ENCODE assay signal across 24 cellular contexts in the genomic region with DNA sequence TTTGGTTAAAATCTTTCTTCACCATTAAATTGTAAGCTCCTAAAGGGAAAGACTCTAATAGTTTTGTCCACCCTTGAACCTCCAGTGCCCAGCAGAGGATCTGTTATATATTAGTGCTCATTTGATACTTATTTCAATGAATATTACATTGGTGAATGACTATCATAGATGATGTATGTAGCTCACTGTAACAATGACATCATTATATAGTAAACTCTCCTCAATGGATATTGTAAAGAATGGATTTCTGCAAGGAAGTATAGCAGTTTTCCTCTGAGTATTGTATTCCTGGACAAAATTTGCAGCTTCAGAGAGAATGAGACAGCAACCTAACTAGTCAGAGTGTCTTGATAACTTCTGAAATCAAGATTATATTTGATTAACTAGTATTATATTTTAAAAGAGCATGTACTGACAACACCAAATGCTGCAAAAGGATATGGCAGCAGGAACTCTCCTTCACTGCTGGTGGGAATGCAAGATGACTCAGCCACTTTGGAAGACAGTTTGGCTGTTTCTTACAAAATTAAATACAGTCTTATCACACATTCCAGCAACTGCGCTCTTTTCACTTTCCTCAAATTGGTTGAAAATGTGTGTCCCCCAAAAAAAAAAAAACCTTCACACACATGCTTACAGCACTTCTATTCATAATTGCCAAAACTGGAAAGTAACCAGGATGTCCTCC.
"Had no signal": no experiment of that assay in that cellular context is flagged by ENCODE, and none has a peak within 500 bp of the region (broad histone marks: within the 10 kb centered on the region; RNA-seq: fewer than 3 reads in every experiment).

No MANE protein-coding gene starts in this region.

- DNase-seq: activated CD4-positive, alpha-beta T cell treated with anti-CD3 and anti-CD28 coated beads for 48 hours; activated CD4-positive, alpha-beta T cell treated with anti-CD3 and anti-CD28 coated beads, Interleukin-2, amount 50 U/mL, for 48 hours; activated CD8-positive, alpha-beta memory T cell treated with anti-CD3 and anti-CD28 coated beads for 24 hours; activated effector memory CD4-positive, alpha-beta T cell treated with anti-CD3 and anti-CD28 coated beads, Interleukin-2, amount 50 U/mL, for 16 hours; activated naive CD4-positive, alpha-beta T cell treated with anti-CD3 and anti-CD28 coated beads for 36 hours; activated naive CD8-positive, alpha-beta T cell treated with anti-CD3 and anti-CD28 coated beads for 36 hours; adrenal gland; aorta; central memory CD4-positive, alpha-beta T cell; endodermal cell; foreskin melanocyte; heart right ventricle; left colon; naive thymus-derived CD8-positive, alpha-beta T cell; pancreas; psoas muscle; stimulated activated CD4-positive, alpha-beta T cell treated with anti-CD3 and anti-CD28 coated beads, Interleukin-4, amount 100 ng/mL, for 1 hour; stimulated activated naive CD8-positive, alpha-beta T cell treated with anti-CD3 and anti-CD28 coated beads, Interleukin-15, Interleukin-2, amounts not matched to agents 100 U/mL and 50 U/mL, for 24 hours; T-helper 9 cell; uterus; WERI-Rb-1 had no signal

- H3K4me3 ChIP-seq: adrenal gland, heart right ventricle, pancreas, psoas muscle, right atrium auricular region, uterus had no signal

- H3K4me1 ChIP-seq: adrenal gland, heart right ventricle, psoas muscle, right atrium auricular region, uterus had no signal

- H3K27me3 ChIP-seq: adrenal gland, heart right ventricle, pancreas, right atrium auricular region, uterus had no signal

- H3K27ac ChIP-seq: adrenal gland, heart right ventricle, pancreas, psoas muscle, right atrium auricular region, uterus, WERI-Rb-1 had no signal

- ATAC-seq: activated CD4-positive, CD25-positive, alpha-beta regulatory T cell treated with anti-CD3 and anti-CD28 coated beads, Interleukin-2, amount 50 U/mL, for 24 hours; esophagus mucosa; heart right ventricle; left colon; naive thymus-derived CD8-positive, alpha-beta T cell; pancreas; psoas muscle; stimulated activated naive CD8-positive, alpha-beta T cell treated with anti-CD3 and anti-CD28 coated beads, Interleukin-15, Interleukin-2, amounts not matched to agents 100 U/mL and 50 U/mL, for 24 hours had no signal

- H3K9me3 ChIP-seq: adrenal gland, heart right ventricle, pancreas, right atrium auricular region, uterus had no signal

- H3K36me3 ChIP-seq: adrenal gland, heart right ventricle, pancreas, right atrium auricular region, uterus, WERI-Rb-1 had no signal
